ENCODE assay signal across 10 cellular contexts in the genomic region with DNA sequence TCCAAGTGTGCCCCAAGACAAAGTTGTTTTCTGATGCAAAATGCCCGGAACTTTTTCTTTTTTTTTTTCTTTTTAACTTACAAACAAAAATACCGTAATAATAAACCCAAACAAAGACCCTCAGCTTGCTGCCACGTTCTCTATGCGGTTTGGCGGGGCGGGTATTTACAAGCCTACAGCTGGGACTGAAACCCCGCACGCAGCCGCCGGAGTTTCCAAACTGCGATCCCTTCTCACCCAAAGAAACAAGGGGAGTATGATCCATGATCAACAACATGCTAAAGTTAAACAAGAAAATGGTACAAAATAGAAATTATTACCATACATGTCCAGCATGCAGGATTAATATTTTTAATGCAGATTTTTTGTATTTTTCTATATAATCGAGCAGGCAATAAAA. TPM values are rescaled to one million over a fixed set of nuclear protein-coding genes. Genes with fewer than 3 reads are reported as not detected.
DNase-seq lines count a peak whose midpoint lies in the region; ATAC-seq, FAIRE-seq and TF ChIP-seq lines count a peak whose summit lies in the region.
"Had no signal": no experiment of that assay in that cellular context is flagged by ENCODE, and none has a peak within 500 bp of the region (broad histone marks: within the 10 kb centered on the region; RNA-seq: fewer than 3 reads in every experiment).

No MANE protein-coding gene starts in this region.

- no peak for FAIRE-seq in pancreas (lab: Jason Lieb, UNC)
- FAIRE-seq in RCC 7860 (lab: Jason Lieb, UNC): no peak
- FAIRE-seq: GM12891 had no signal

- 41 to 51% (median 43%) methylated on average over 12 of the region's 12 CpGs for WGBS in adrenal gland, 4 donors
- 27 to 34% methylated on average over 12 of the region's 12 CpGs for WGBS in pancreas, 2 donors

- no peak for ATAC-seq in pancreas
- ATAC-seq in HG03139 (IDR thresholded peaks at IDR 0.05; ENCODE audit: unreplicated experiment): no peak
- ATAC-seq in HG02623 (IDR thresholded peaks at IDR 0.05; ENCODE audit: unreplicated experiment): no peak

- TF ChIP-seq POLR2A in adrenal gland (IDR thresholded peaks at IDR 0.05): no peak

- no peaks in the 10 kb centered on the region for H3K36me3 ChIP-seq in adrenal gland (replicated peaks in 1 of 2)
- peaks cover 8% of the 10 kb centered on the region for H3K36me3 ChIP-seq in left ventricle myocardium inferior
- no peaks in the 10 kb centered on the region for H3K36me3 ChIP-seq in pancreas

- DNase-seq in AG10803 (ENCODE audit: low read depth) (no peak), adrenal gland (no peak), left ventricle myocardium inferior (no peak), pancreas (no peak), SHP77 treated with DMSO at 0.1 percent for 48 hours (lab: John Stamatoyannopoulos, UW) (no peak), RCC 7860 (ENCODE audit: low spot score) (no peak)
- DNase-seq: activated CD4-positive, alpha-beta memory T cell treated with anti-CD3 and anti-CD28 coated beads, Interleukin-2, amount 10 ng/mL, durations not matched to agents 7 days and 5 days had no signal

- H3K9me3 ChIP-seq in adrenal gland (replicated peaks in 1 of 3) (no peaks in the 10 kb centered on the region), left ventricle myocardium inferior (replicated peaks) (no peaks in the 10 kb centered on the region), pancreas (no peaks in the 10 kb centered on the region)

- intact Hi-C loops in adrenal gland (cut with DNase I): loop anchor here (10.0 kb wide), 2 partner anchors 122 to 422 kb away; no protein-coding TSS in a partner anchor
- intact Hi-C loops in left ventricle myocardium inferior (cut with micrococcal nuclease): no loop called here
- intact Hi-C loops in pancreas (cut with DNase I): no loop called here

- H3K27ac ChIP-seq in adrenal gland: peak overlapping the region in 4 of 5 donors; percentile 98 to 99 (median 98)
- peak overlapping the region; percentile 99 for H3K27ac ChIP-seq in left ventricle myocardium inferior (replicated peaks)
- peak overlapping the region in 2 of 4 donors; percentile 94 to 98 for H3K27ac ChIP-seq in pancreas

- TF ChIP-seq CTCF in AG10803 (conservative IDR thresholded peaks at IDR 0.05; ENCODE audit: low read length) (no peak), adrenal gland (IDR thresholded peaks at IDR 0.05) (no peak), left ventricle myocardium inferior (IDR thresholded peaks at IDR 0.05; ENCODE audit: borderline replicate concordance) (no peak), pancreas (IDR thresholded peaks at IDR 0.05) (no peak)

- H3K27me3 ChIP-seq in adrenal gland: peaks cover 14% of the 10 kb centered on the region
- H3K27me3 ChIP-seq in left ventricle myocardium inferior (ENCODE audit: low read depth): peaks cover 78% of the 10 kb centered on the region
- H3K27me3 ChIP-seq in pancreas: peaks cover 0 to 17% (median 4%) of the 10 kb centered on the region in 4 donors

- H3K4me1 ChIP-seq in adrenal gland (replicated peaks in 1 of 2) (peaks cover 7 to 14% of the 10 kb centered on the region in 2 donors), left ventricle myocardium inferior (peaks cover 73% of the 10 kb centered on the region), pancreas (peaks cover 0 to 4% (median 0%) of the 10 kb centered on the region in 3 donors)

- H3K4me3 ChIP-seq in AG10803 (ENCODE audit: low read length) (peak overlapping the region; percentile 62), adrenal gland (peak overlapping the region in 2 of 4 donors; percentile 28 to 65), left ventricle myocardium inferior (peak overlapping the region; percentile 76), pancreas (peak overlapping the region; percentile 47 to 75 (median 62))

RNA-seq across cellular contexts. Expression of a gene that starts 2.1 kb away (rescaled TPM):
- 10 to 100 TPM; 33.9 to 79.0 (median 47.5) TPM for total RNA-seq in adrenal gland
- 10 to 100 TPM in 2 of 3 donors, 1 to 10 TPM in 1; 7.5 to 16.3 (median 12.4) TPM for polyA plus RNA-seq in adrenal gland
- 10.2 TPM for total RNA-seq in left ventricle myocardium inferior
- 10 to 100 TPM in 3 of 6 donors, 1 to 10 TPM in 3; 3.7 to 24.1 (median 12.6) TPM for total RNA-seq in pancreas
- polyA plus RNA-seq in pancreas: 10 to 100 TPM in 1 of 2 donors, 1 to 10 TPM in 1; 7.9 to 48.0 TPM

Comparison
In these comparisons a context has a peak if more than half of its experiments do, and no peak if none do; other contexts are left out.
1. intact Hi-C loops: an anchor here in adrenal gland (10.0 kb wide); none called in left ventricle myocardium inferior and pancreas.